15 cellular contexts compared by ENCODE assay signal in genomic region chrX:32966956-32967355, GRCh38.
A peak's percentile ranks its signal among the peaks of the same experiment; 100 is the strongest.
DNase-seq lines count a peak whose midpoint lies in the region; ATAC-seq and TF ChIP-seq lines count a peak whose summit lies in the region.
"Had no signal": no experiment of that assay in that cellular context is flagged by ENCODE, and none has a peak within 500 bp of the region (broad histone marks: within the 10 kb centered on the region; RNA-seq: fewer than 3 reads in every experiment).

No MANE protein-coding gene starts in this region.

- no CpG with 5 or more reads among the region's 2 CpGs for WGBS in neuronal stem cell (ENCODE audit: extremely low coverage in 2 of 2, insufficient read length in 2 of 2, insufficient replicate concordance in 1 of 2), 2 donors
- 33 to 51% methylated on average over 1 to 2 of the region's 2 CpGs for WGBS in body of pancreas, 2 donors

- H3K9me2 ChIP-seq in OCI-LY7 (ENCODE audit: insufficient read depth, low read length) = no peaks in the 10 kb centered on the region

- no peaks in the 10 kb centered on the region for H3K79me1 ChIP-seq in neuronal stem cell (ENCODE audit: low read depth, low read length)

- TF ChIP-seq CTCF in OCI-LY7 (conservative IDR thresholded peaks at IDR 0.05; ENCODE audit: low read length) (no peak), body of pancreas (IDR thresholded peaks at IDR 0.05) (no peak)

- intact Hi-C loops in OCI-LY7 (cut with micrococcal nuclease; ENCODE audit: unreplicated experiment) = no loop called here
- intact Hi-C loops in body of pancreas (cut with DNase I) = no loop called here

- no peak overlapping the region for H2AK5ac ChIP-seq in neuronal stem cell (ENCODE audit: low read depth, low read length)

- peak overlapping the region; percentile 26 for H3K4me3 ChIP-seq in OCI-LY7 (ENCODE audit: low read depth, low read length, poor library complexity, severe bottlenecking)
- no peak overlapping the region for H3K4me3 ChIP-seq in neuronal stem cell (ENCODE audit: low read length in 2 of 2)
- H3K4me3 ChIP-seq in body of pancreas = no peak overlapping the region
- H3K4me3 ChIP-seq: GM12878, GM23338 had no signal

- H2BK12ac ChIP-seq in neuronal stem cell (ENCODE audit: low read length) = no peak overlapping the region

- H3K79me2 ChIP-seq in OCI-LY7 (ENCODE audit: insufficient read depth, low read depth, low read length) = no peaks in the 10 kb centered on the region

- H3K14ac ChIP-seq in neuronal stem cell (ENCODE audit: low read length) = no peak overlapping the region

- H3K27ac ChIP-seq in OCI-LY7 (ENCODE audit: low read depth, low read length, poor library complexity, severe bottlenecking) = no peak overlapping the region
- no peak overlapping the region for H3K27ac ChIP-seq in neuronal stem cell (replicated peaks; ENCODE audit: low read length)
- no peak overlapping the region for H3K27ac ChIP-seq in body of pancreas
- H3K27ac ChIP-seq: C4-2B had no signal

- H3K4ac ChIP-seq in neuronal stem cell (ENCODE audit: low read length) = no peak overlapping the region

- CTCF ChIA-PET in OCI-LY7 (lab: Charles Lee; ENCODE audit: unreplicated experiment) = interaction anchor here (0.6 kb wide), 1 partner anchor 9 kb away, joined by 3 read pairs; no protein-coding TSS in a partner anchor

- H3K27me3 ChIP-seq in neuronal stem cell (ENCODE audit: control insufficient read depth in 3 of 3, insufficient read depth in 3 of 3, low read depth in 1 of 3, low read length in 3 of 3) (no peaks in the 10 kb centered on the region), body of pancreas (no peaks in the 10 kb centered on the region)

- peak overlapping the region; percentile 74 for H2AFZ ChIP-seq in OCI-LY7 (ENCODE audit: low read length)
- H2AFZ ChIP-seq in neuronal stem cell (ENCODE audit: low read length) = peak overlapping the region; percentile 55
- H2AFZ ChIP-seq: GM23338 had no signal

- no peak overlapping the region for H3K18ac ChIP-seq in neuronal stem cell (ENCODE audit: low read length)

- ATAC-seq in GM18498 (IDR thresholded peaks at IDR 0.05; ENCODE audit: unreplicated experiment) (no peak), body of pancreas (no peak)
- ATAC-seq: GM12878, GM23338, HepG2 had no signal

- no peak overlapping the region for H2BK120ac ChIP-seq in neuronal stem cell (ENCODE audit: low read depth, low read length)

- no peaks in the 10 kb centered on the region for H4K20me1 ChIP-seq in OCI-LY7 (ENCODE audit: insufficient read depth, low read length)

- no peak overlapping the region for H4K8ac ChIP-seq in neuronal stem cell (ENCODE audit: low read depth, low read length)

- peaks cover 12% of the 10 kb centered on the region for H3K4me1 ChIP-seq in OCI-LY7 (ENCODE audit: insufficient read depth, low read length, poor library complexity, severe bottlenecking)
- peaks cover 0 to 2% of the 10 kb centered on the region in 2 donors for H3K4me1 ChIP-seq in neuronal stem cell (ENCODE audit: control insufficient read depth in 2 of 2, insufficient read depth in 1 of 2, low read depth in 1 of 2, low read length in 2 of 2)
- no peaks in the 10 kb centered on the region for H3K4me1 ChIP-seq in body of pancreas
- H3K4me1 ChIP-seq: Caco-2 had no signal

- POLR2A ChIA-PET in OCI-LY7 (lab: Charles Lee) = interaction anchor here (0.6 to 1.3 kb wide), 3 partner anchors 16 to 254 kb away, joined by 3 to 4 read pairs (median 3); no protein-coding TSS in a partner anchor

- no peak overlapping the region for H3K9ac ChIP-seq in neuronal stem cell (ENCODE audit: low read depth, low read length, poor library complexity)

- H3K9me3 ChIP-seq in OCI-LY7 (ENCODE audit: low read length) (peaks cover 8% of the 10 kb centered on the region; the same call in 1 of the 2 replicates), neuronal stem cell (replicated peaks in 1 of 2; ENCODE audit: control insufficient read depth in 2 of 2, insufficient read depth in 1 of 2, low read depth in 1 of 2, low read length in 2 of 2) (no peaks in the 10 kb centered on the region), body of pancreas (no peaks in the 10 kb centered on the region)
- H3K9me3 ChIP-seq: Caco-2 had no signal

- no TSS peak for BruUV-seq in OCI-LY7 (replicated peaks; lab: Mats Ljungman, UMichigan)

- H2BK5ac ChIP-seq in neuronal stem cell (ENCODE audit: low read length) = no peak overlapping the region

- DNase-seq in DMS153 treated with DMSO at 0.1 percent for 48 hours (lab: John Stamatoyannopoulos, UW; ENCODE audit: unreplicated experiment) (peak; percentile 14), NCI-H2081 treated with DMSO at 0.1 percent for 48 hours (lab: John Stamatoyannopoulos, UW) (peak; percentile 49), OCI-LY7 (ENCODE audit: low spot score) (peak; percentile 29), neuronal stem cell (ENCODE audit: low spot score) (no peak), GOT3 (lab: John Stamatoyannopoulos, UW) (no peak), body of pancreas (no peak)
- DNase-seq: Caco-2; CD4-positive, alpha-beta memory T cell; DMS79; H9 had no signal

- no peak overlapping the region for H3K4me2 ChIP-seq in OCI-LY7 (ENCODE audit: low read length)
- no peak overlapping the region for H3K4me2 ChIP-seq in neuronal stem cell (ENCODE audit: insufficient read depth, low read length, poor library complexity, severe bottlenecking)
- H3K4me2 ChIP-seq: GM23338 had no signal

- no peak overlapping the region for H2BK15ac ChIP-seq in neuronal stem cell (ENCODE audit: low read length)

- H3K23ac ChIP-seq in neuronal stem cell (ENCODE audit: low read depth, low read length, poor library complexity) = no peak overlapping the region

- H3K36me3 ChIP-seq in OCI-LY7 (ENCODE audit: insufficient read depth, low read length) = peaks cover 4% of the 10 kb centered on the region; the same call in 1 of the 2 replicates
- H3K36me3 ChIP-seq in neuronal stem cell (replicated peaks in 1 of 2; ENCODE audit: control insufficient read depth in 2 of 2, insufficient read depth in 2 of 2, low read length in 2 of 2) = no peaks in the 10 kb centered on the region
- no peaks in the 10 kb centered on the region for H3K36me3 ChIP-seq in body of pancreas (replicated peaks in 1 of 2; ENCODE audit: insufficient read depth in 1 of 2, low read depth in 2 of 2)

- TF ChIP-seq POLR2A in body of pancreas (IDR thresholded peaks at IDR 0.05) = no peak

- no peak overlapping the region for H4K91ac ChIP-seq in neuronal stem cell (ENCODE audit: low read depth, low read length, poor library complexity)

Comparison
In these comparisons a context has a peak if more than half of its experiments do, and no peak if none do; other contexts are left out.
1. DNase-seq: peak in DMS153 treated with DMSO at 0.1 percent for 48 hours (single experiment), NCI-H2081 treated with DMSO at 0.1 percent for 48 hours (single experiment) and OCI-LY7 (single experiment); none in neuronal stem cell (single experiment), GOT3 (single experiment) and body of pancreas (0 of 4).